12 cellular contexts compared by ENCODE assay signal in genomic region chrX:48854898-48855297, GRCh38. TPM values are rescaled to one million over a fixed set of nuclear protein-coding genes. Genes with fewer than 3 reads are reported as not detected.
DNase-seq lines count a peak whose midpoint lies in the region; FAIRE-seq and TF ChIP-seq lines count a peak whose summit lies in the region.
"Had no signal": no experiment of that assay in that cellular context is flagged by ENCODE, and none has a peak within 500 bp of the region (broad histone marks: within the 10 kb centered on the region; RNA-seq: fewer than 3 reads in every experiment).

No MANE protein-coding gene starts in this region.

- peaks cover 6% of the 10 kb centered on the region for H3K27me3 Mint-ChIP-seq in astrocyte (ENCODE audit: low read depth, unreplicated experiment)

- H3K4me1 ChIP-seq in astrocyte (ENCODE audit: insufficient read depth, low read length), result no peaks in the 10 kb centered on the region
- H3K4me1 ChIP-seq: pancreas, uterus had no signal

- H3K79me2 ChIP-seq in astrocyte (ENCODE audit: insufficient read depth, low read length), result no peaks in the 10 kb centered on the region

- H3K4me1 Mint-ChIP-seq in astrocyte (ENCODE audit: low read depth, unreplicated experiment), result no peaks in the 10 kb centered on the region

- H3K4me3 ChIP-seq in NB4 (ENCODE audit: low read depth, low read length) (no peak overlapping the region), astrocyte (ENCODE audit: insufficient read depth, low read depth, low read length) (no peak overlapping the region)
- H3K4me3 ChIP-seq: pancreas, uterus had no signal

- TF ChIP-seq POLR2A in NB4 (IDR thresholded peaks at IDR 0.05; ENCODE audit: extremely low read depth, insufficient read length), result no peak

- no peaks in the 10 kb centered on the region for H3K36me3 ChIP-seq in astrocyte (ENCODE audit: insufficient read depth, low read length)
- H3K36me3 ChIP-seq: pancreas, uterus had no signal

- DNase-seq in NCI-H1092 treated with DMSO at 0.1 percent for 48 hours (lab: John Stamatoyannopoulos, UW), result peak; percentile 17
- DNase-seq in NCI-H1092 (lab: John Stamatoyannopoulos, UW), result no peak
- peak; percentile 5 for DNase-seq in NB4 (ENCODE audit: low read depth)
- DNase-seq in astrocyte (ENCODE audit: low read depth), result no peak
- peak; percentile 1 for DNase-seq in midbrain (lab: John Stamatoyannopoulos, UW)
- no peak for DNase-seq in LoVo (ENCODE audit: low spot score)
- no peak for DNase-seq in NCI-H2196 (lab: John Stamatoyannopoulos, UW; ENCODE audit: unreplicated experiment)
- DNase-seq in stimulated activated CD4-positive, alpha-beta T cell treated with anti-CD3 and anti-CD28 coated beads, Interleukin-2, amount 100 ng/mL, for 24 hours, result no peak
- DNase-seq: NCI-H1105 treated with DMSO at 0.1 percent for 48 hours, pancreas, uterus had no signal

- H2AFZ ChIP-seq in astrocyte (ENCODE audit: low read depth, low read length), result no peak overlapping the region

- H3K4me3 Mint-ChIP-seq in astrocyte (ENCODE audit: unreplicated experiment), result no peak overlapping the region

- H3K9me3 Mint-ChIP-seq in astrocyte (ENCODE audit: unreplicated experiment), result no peaks in the 10 kb centered on the region

- no peak for FAIRE-seq in astrocyte (lab: Jason Lieb, UNC)
- FAIRE-seq: pancreas had no signal

- TF ChIP-seq CTCF in NB4 (IDR thresholded peaks at IDR 0.05; ENCODE audit: low read depth, low read length) (no peak), astrocyte (IDR thresholded peaks at IDR 0.05; ENCODE audit: insufficient read depth, low read depth, low read length) (no peak)

- H3K9me3 ChIP-seq in astrocyte (ENCODE audit: insufficient read depth, low read depth, low read length), result no peaks in the 10 kb centered on the region
- H3K9me3 ChIP-seq: pancreas, uterus had no signal

- H3K27ac ChIP-seq in astrocyte (ENCODE audit: low read depth, low read length), result no peak overlapping the region
- H3K27ac ChIP-seq: pancreas, uterus had no signal

- H4K20me1 ChIP-seq in astrocyte (ENCODE audit: insufficient read depth, low read length), result no peaks in the 10 kb centered on the region

- H3K27me3 ChIP-seq in astrocyte (ENCODE audit: insufficient read depth, low read length), result no peaks in the 10 kb centered on the region
- H3K27me3 ChIP-seq: uterus had no signal

- H3K27ac Mint-ChIP-seq in astrocyte (ENCODE audit: unreplicated experiment), result peak overlapping the region; percentile 69

- H3K4me2 ChIP-seq in astrocyte (ENCODE audit: low read length), result no peak overlapping the region

- H3K9ac ChIP-seq in astrocyte (ENCODE audit: low read length), result no peak overlapping the region

- H3K36me3 Mint-ChIP-seq in astrocyte (ENCODE audit: low read depth, unreplicated experiment), result no peaks in the 10 kb centered on the region

RNA-seq across cellular contexts. Expression of gene PCSK1N, which starts 19.5 kb away (rescaled TPM):
- total RNA-seq in astrocyte, result 62.0 and 65.0 TPM in 2 replicates
- total RNA-seq: Right ventricle myocardium inferior had no signal

RNA-seq across cellular contexts. Expression of gene ERAS, which starts 28.6 kb away (rescaled TPM):
- total RNA-seq in astrocyte, result 0.24 TPM in 1 of 2 replicates, not detected in the other
- total RNA-seq: pancreas, Right ventricle myocardium inferior had no signal

RNA-seq across cellular contexts. Expression of gene TIMM17B, which starts 42.7 kb away (rescaled TPM):
- total RNA-seq in astrocyte, result 57.7 and 58.2 TPM in 2 replicates

RNA-seq across cellular contexts. Expression of gene PQBP1, which starts 42.8 kb away (rescaled TPM):
- 88.2 and 101 TPM in 2 replicates for total RNA-seq in astrocyte

RNA-seq across cellular contexts. Expression of gene HDAC6, which starts 53.0 kb away (rescaled TPM):
- total RNA-seq in astrocyte, result 59.2 and 60.6 TPM in 2 replicates

Comparison
In these comparisons a context has a peak if more than half of its experiments do, and no peak if none do; other contexts are left out.
1. DNase-seq: peak in NCI-H1092 treated with DMSO at 0.1 percent for 48 hours (single experiment), NB4 (single experiment) and midbrain (single experiment); none in NCI-H1092 (single experiment), astrocyte (single experiment), LoVo (single experiment), NCI-H2196 (single experiment) and stimulated activated CD4-positive, alpha-beta T cell treated with anti-CD3 and anti-CD28 coated beads, Interleukin-2, amount 100 ng/mL, for 24 hours (0 of 2).